30 cellular contexts compared by ENCODE assay signal in genomic region chr19:7252364-7252763, GRCh38.
"Had no signal": no experiment of that assay in that cellular context is flagged by ENCODE, and none has a peak within 500 bp of the region (broad histone marks: within the 10 kb centered on the region; RNA-seq: fewer than 3 reads in every experiment).

No MANE protein-coding gene starts in this region.

- H3K9ac ChIP-seq: neural progenitor cell had no signal

- H3K4me3 ChIP-seq: left lung, lung, neural progenitor cell, prostate gland, skin epidermis, suprapubic skin, thoracic aorta, tibial artery, upper lobe of right lung had no signal

- H3K9me3 ChIP-seq: left lung, neutrophil, prostate gland, suprapubic skin, thoracic aorta, tibial artery, upper lobe of right lung had no signal

- ATAC-seq: left colon; left lung; natural killer cell; right cardiac atrium; sciatic nerve; stimulated activated effector memory CD8-positive, alpha-beta T cell treated with anti-CD3 and anti-CD28 coated beads, Interleukin-12 subunit alpha, Interleukin-12 subunit beta, amount 100 ng/mL, for 72 hours; upper lobe of right lung had no signal

- FAIRE-seq: keratinocyte, urothelium cell line had no signal

- H3K4me2 ChIP-seq: neural progenitor cell had no signal

- H2AFZ ChIP-seq: neural progenitor cell had no signal

- H3K4me1 ChIP-seq: left lung, neural progenitor cell, prostate gland had no signal

- DNase-seq: hippocampal formation; kidney glomerular epithelial cell; left colon; left lung; mesendoderm; naive B cell; natural killer cell; nephron progenitor cell; occipital lobe; retina; right cardiac atrium; stimulated activated CD4-positive, alpha-beta T cell treated with anti-CD3 and anti-CD28 coated beads, Interleukin-12 subunit alpha, Interleukin-12 subunit beta, amount 100 ng/mL, for 4 hours; stimulated activated CD4-positive, alpha-beta T cell treated with anti-CD3 and anti-CD28 coated beads, Interleukin-15, amount 100 ng/mL, for 24 hours; stimulated activated CD4-positive, alpha-beta T cell treated with anti-CD3 and anti-CD28 coated beads, Interleukin-2, amount 100 ng/mL, for 24 hours; stimulated activated CD4-positive, alpha-beta T cell treated with anti-CD3 and anti-CD28 coated beads, Interleukin-4, amount 100 ng/mL, for 24 hours; stimulated activated naive CD4-positive, alpha-beta T cell; tibial artery; trophoblast cell; upper lobe of right lung had no signal

- H3K36me3 ChIP-seq: left lung, neural progenitor cell, neutrophil, prostate gland, suprapubic skin, thoracic aorta, tibial artery, upper lobe of right lung had no signal

- H3K27me3 ChIP-seq: left lung, neural progenitor cell, neutrophil, suprapubic skin, tibial artery, upper lobe of right lung had no signal

- H3K27ac ChIP-seq: left lung, neural progenitor cell, neutrophil, prostate gland, skin epidermis, suprapubic skin, upper lobe of right lung had no signal
